ENCODE assay signal across 8 cellular contexts in genomic region chr2:8692783-8693768, GRCh38. TPM values are rescaled to one million over a fixed set of nuclear protein-coding genes. Genes with fewer than 3 reads are reported as not detected.
DNase-seq lines count a peak whose midpoint lies in the region; ATAC-seq and TF ChIP-seq lines count a peak whose summit lies in the region.

No MANE protein-coding gene starts in this region.

- H3K27ac Mint-ChIP-seq in HFFc6 = no peak overlapping the region
- no peak overlapping the region for H3K27ac Mint-ChIP-seq in activated CD8-positive, alpha-beta memory T cell treated with anti-CD3 and anti-CD28 coated beads, Interleukin-2, amount 10 ng/mL, durations not matched to agents 7 days and 5 days
- no peak overlapping the region for H3K27ac Mint-ChIP-seq in glutamatergic neuron (ENCODE audit: unreplicated experiment)

- no peak for DNase-seq in HFFc6
- DNase-seq in activated CD8-positive, alpha-beta memory T cell treated with anti-CD3 and anti-CD28 coated beads, Interleukin-2, amount 10 ng/mL, durations not matched to agents 7 days and 5 days = peak; percentile 61
- peak; percentile 79 for DNase-seq in glutamatergic neuron
- DNase-seq in NCI-H345 treated with DMSO at 0.1 percent for 48 hours (lab: John Stamatoyannopoulos, UW; ENCODE audit: unreplicated experiment) = no peak

- H3K4me1 Mint-ChIP-seq in HFFc6 (ENCODE audit: low read depth) = no peaks in the 10 kb centered on the region
- peaks cover 7% of the 10 kb centered on the region for H3K4me1 Mint-ChIP-seq in activated CD8-positive, alpha-beta memory T cell treated with anti-CD3 and anti-CD28 coated beads, Interleukin-2, amount 10 ng/mL, durations not matched to agents 7 days and 5 days
- H3K4me1 Mint-ChIP-seq in glutamatergic neuron (ENCODE audit: low read depth, unreplicated experiment) = no peaks in the 10 kb centered on the region

- no peaks in the 10 kb centered on the region for H3K9me3 ChIP-seq in parathyroid adenoma (ENCODE audit: control insufficient read depth, low read length)

- H3K4me3 Mint-ChIP-seq in HFFc6 (no peak overlapping the region), glutamatergic neuron (ENCODE audit: unreplicated experiment) (no peak overlapping the region)
- H3K4me3 Mint-ChIP-seq in activated CD8-positive, alpha-beta memory T cell treated with anti-CD3 and anti-CD28 coated beads, Interleukin-2, amount 10 ng/mL, durations not matched to agents 7 days and 5 days = no peak overlapping the region

- CTCF ChIA-PET in activated CD8-positive, alpha-beta memory T cell treated with anti-CD3 and anti-CD28 coated beads, Interleukin-2, amount 10 ng/mL, durations not matched to agents 7 days and 5 days (lab: Charles Lee) = interaction anchor here (0.6 to 2.0 kb wide), 9 partner anchors 9 to 1490 kb away, joined by 3 to 10 read pairs (median 3); partner anchors contain the start of gene ID2

- peaks cover 6% of the 10 kb centered on the region for H3K27me3 Mint-ChIP-seq in HFFc6 (ENCODE audit: insufficient read depth)
- peaks cover 22% of the 10 kb centered on the region for H3K27me3 Mint-ChIP-seq in activated CD8-positive, alpha-beta memory T cell treated with anti-CD3 and anti-CD28 coated beads, Interleukin-2, amount 10 ng/mL, durations not matched to agents 7 days and 5 days
- no peaks in the 10 kb centered on the region for H3K27me3 Mint-ChIP-seq in glutamatergic neuron (ENCODE audit: unreplicated experiment)

- no peaks in the 10 kb centered on the region for H3K9me3 Mint-ChIP-seq in HFFc6
- no peaks in the 10 kb centered on the region for H3K9me3 Mint-ChIP-seq in activated CD8-positive, alpha-beta memory T cell treated with anti-CD3 and anti-CD28 coated beads, Interleukin-2, amount 10 ng/mL, durations not matched to agents 7 days and 5 days (ENCODE audit: low read depth)
- peaks cover 4% of the 10 kb centered on the region for H3K9me3 Mint-ChIP-seq in glutamatergic neuron (ENCODE audit: unreplicated experiment)

- no peaks in the 10 kb centered on the region for H3K36me3 ChIP-seq in parathyroid adenoma (ENCODE audit: control insufficient read depth, insufficient read depth, low read length)

- H3K4me2 ChIP-seq in parathyroid adenoma (ENCODE audit: low read length) = no peak overlapping the region

- H3K36me3 Mint-ChIP-seq in HFFc6 (ENCODE audit: low read depth) (no peaks in the 10 kb centered on the region), glutamatergic neuron (ENCODE audit: unreplicated experiment) (no peaks in the 10 kb centered on the region)
- no peaks in the 10 kb centered on the region for H3K36me3 Mint-ChIP-seq in activated CD8-positive, alpha-beta memory T cell treated with anti-CD3 and anti-CD28 coated beads, Interleukin-2, amount 10 ng/mL, durations not matched to agents 7 days and 5 days

- H2AFZ ChIP-seq in parathyroid adenoma = peak overlapping the region; percentile 47

- peak; percentile 70 for ATAC-seq in activated CD8-positive, alpha-beta memory T cell treated with anti-CD3 and anti-CD28 coated beads, Interleukin-2, amount 10 ng/mL, durations not matched to agents 7 days and 5 days
- ATAC-seq in HG02642 (IDR thresholded peaks at IDR 0.05; ENCODE audit: poor library complexity, unreplicated experiment) = no peak
- no peak for ATAC-seq in HG03521 (IDR thresholded peaks at IDR 0.05; ENCODE audit: unreplicated experiment)

- no peaks in the 10 kb centered on the region for H3K27me3 ChIP-seq in parathyroid adenoma (ENCODE audit: control insufficient read depth, insufficient read depth, low read length)

- no peaks in the 10 kb centered on the region for H3K79me2 ChIP-seq in parathyroid adenoma

- peaks cover 3% of the 10 kb centered on the region for H3K4me1 ChIP-seq in parathyroid adenoma

- H3K4me3 ChIP-seq in parathyroid adenoma (ENCODE audit: low read depth, low read length) = no peak overlapping the region

- TF ChIP-seq CTCF in 22Rv1 (IDR thresholded peaks at IDR 0.05) (peak; percentile 98), HFFc6 (IDR thresholded peaks at IDR 0.05) (peak; percentile 61), glutamatergic neuron (IDR thresholded peaks at IDR 0.05; ENCODE audit: partially characterized antibody, unreplicated experiment) (peak; percentile 73), parathyroid adenoma (IDR thresholded peaks at IDR 0.05) (peak; percentile 75)

- H3K9ac ChIP-seq in parathyroid adenoma = no peak overlapping the region

- H3K27ac ChIP-seq in 22Rv1 = no peak overlapping the region
- H3K27ac ChIP-seq in parathyroid adenoma = no peak overlapping the region

RNA-seq across cellular contexts. Expression of gene ID2, which starts 11.2 kb away (rescaled TPM):
- total RNA-seq in HFFc6 (2021; fragmentation: NEBNext Ultra II Directional; extraction: Animal tissue kit (Norgen Biotek cat#: 25700)) = 10 to 100 TPM; 81.3 to 97.1 (median 88.1) TPM
- total RNA-seq in activated CD8-positive, alpha-beta memory T cell treated with anti-CD3 and anti-CD28 coated beads, Interleukin-2, amount 10 ng/mL, durations not matched to agents 7 days and 5 days = 100 to 1,000 TPM; 342 to 431 TPM
- 13.2 TPM for total RNA-seq in glutamatergic neuron (ENCODE audit: unreplicated experiment)

Comparison
In these comparisons a context has a peak if more than half of its experiments do, and no peak if none do; other contexts are left out.
1. DNase-seq: peak in activated CD8-positive, alpha-beta memory T cell treated with anti-CD3 and anti-CD28 coated beads, Interleukin-2, amount 10 ng/mL, durations not matched to agents 7 days and 5 days (single experiment) and glutamatergic neuron (single experiment); none in HFFc6 (single experiment) and NCI-H345 treated with DMSO at 0.1 percent for 48 hours (single experiment).
2. Peak in every context shown above with its lines, with median percentiles within 50 percentile points of each other: CTCF ChIP-seq.